ENCODE assay signal across 22 cellular contexts in the genomic region with DNA sequence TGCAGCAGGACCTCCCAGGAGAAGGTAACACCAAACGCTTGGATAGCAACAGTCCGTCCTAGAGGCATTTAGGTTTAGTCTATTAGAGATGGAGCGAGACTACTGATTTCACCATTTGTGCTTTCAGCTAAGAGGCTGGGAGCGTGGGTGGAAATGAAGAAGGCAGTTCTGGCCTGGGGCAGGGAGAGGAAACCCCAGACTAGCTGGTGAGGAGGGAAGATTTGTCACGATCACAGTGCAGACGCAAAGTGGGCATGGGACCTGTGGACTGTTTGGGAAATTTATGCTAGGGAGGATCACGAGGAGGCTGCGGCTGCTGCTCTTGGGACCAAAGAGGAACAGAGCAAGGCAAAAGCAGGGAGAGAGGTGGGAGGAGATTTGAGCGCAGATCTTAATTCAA.
"Had no signal": no experiment of that assay in that cellular context is flagged by ENCODE, and none has a peak within 500 bp of the region (broad histone marks: within the 10 kb centered on the region; RNA-seq: fewer than 3 reads in every experiment).

No MANE protein-coding gene starts in this region.

- H3K27ac ChIP-seq: body of pancreas, left ventricle myocardium inferior, prostate gland, SJSA1 had no signal

- H3K27me3 Mint-ChIP-seq: activated CD8-positive, alpha-beta memory T cell treated with anti-CD3 and anti-CD28 coated beads, Interleukin-2, amount 10 ng/mL, durations not matched to agents 7 days and 5 days; memory B cell; stimulated activated naive B cell treated with anti-CD40 and anti-IgM and Interleukin-4, amounts not matched to agents 10 μg/mL and 1 μg/mL and 100 μg/mL, for 72 hours had no signal

- H3K4me1 Mint-ChIP-seq: memory B cell, nephron had no signal

- H3K4me1 ChIP-seq: body of pancreas, left ventricle myocardium inferior, prostate gland, SJSA1 had no signal

- H3K27ac Mint-ChIP-seq: activated CD8-positive, alpha-beta memory T cell treated with anti-CD3 and anti-CD28 coated beads, Interleukin-2, amount 10 ng/mL, durations not matched to agents 7 days and 5 days; activated T-helper 2 cell treated with anti-CD3 and anti-CD28 coated beads, Interferon-gamma antibody, Interleukin-2, Interleukin-4, amounts not matched to agents 10 μg/mL and 5 μg/mL and 100 μg/mL, durations not matched to agents 14 hours and 24 hours and 36 hours; memory B cell; nephron; stimulated activated naive B cell treated with anti-CD40 and anti-IgM and Interleukin-4, amounts not matched to agents 10 μg/mL and 1 μg/mL and 100 μg/mL, for 72 hours had no signal

- H3K4me3 Mint-ChIP-seq: activated CD8-positive, alpha-beta memory T cell treated with anti-CD3 and anti-CD28 coated beads, Interleukin-2, amount 10 ng/mL, durations not matched to agents 7 days and 5 days; memory B cell; nephron; stimulated activated naive B cell treated with anti-CD40 and anti-IgM and Interleukin-4, amounts not matched to agents 10 μg/mL and 1 μg/mL and 100 μg/mL, for 72 hours had no signal

- H3K9me3 ChIP-seq: body of pancreas, prostate gland, SJSA1 had no signal

- DNase-seq: activated CD4-positive, alpha-beta T cell treated with anti-CD3 and anti-CD28 coated beads, Interleukin-2, amount 50 U/mL, for 48 hours; activated CD8-positive, alpha-beta memory T cell treated with anti-CD3 and anti-CD28 coated beads, Interleukin-2, amount 10 ng/mL, durations not matched to agents 7 days and 5 days; activated naive CD4-positive, alpha-beta T cell treated with anti-CD3 and anti-CD28 coated beads, Interleukin-2, amount 50 U/mL, for 16 hours; activated T-cell treated with anti-CD3 and anti-CD28 coated beads, Interleukin-2, amount 50 U/mL, for 1 hour; body of pancreas; cortex of kidney; effector CD4-positive, alpha-beta T cell; hippocampal formation; left ventricle myocardium inferior; occipital lobe; right cardiac atrium; stimulated activated CD4-positive, alpha-beta T cell treated with anti-CD3 and anti-CD28 coated beads, Interleukin-15, amount 100 ng/mL, for 24 hours; stimulated activated CD4-positive, alpha-beta T cell treated with anti-CD3 and anti-CD28 coated beads, Interleukin-4, amount 100 ng/mL, for 1 hour; stimulated activated naive B cell treated with anti-CD40 and anti-IgM and Interleukin-4, amounts not matched to agents 10 μg/mL and 1 μg/mL and 100 μg/mL, for 72 hours; T-helper 9 cell; trophoblast cell had no signal

- ATAC-seq: activated CD8-positive, alpha-beta memory T cell treated with anti-CD3 and anti-CD28 coated beads, Interleukin-2, amount 10 ng/mL, durations not matched to agents 7 days and 5 days; body of pancreas; right cardiac atrium; stimulated activated naive B cell treated with anti-CD40 and anti-IgM and Interleukin-4, amounts not matched to agents 10 μg/mL and 1 μg/mL and 100 μg/mL, for 72 hours had no signal

- H3K9me3 Mint-ChIP-seq: nephron had no signal

- H3K4me3 ChIP-seq: body of pancreas, left ventricle myocardium inferior, prostate gland, SJSA1, skin epidermis had no signal

- H3K27me3 ChIP-seq: body of pancreas, SJSA1 had no signal

- H3K36me3 ChIP-seq: prostate gland, SJSA1 had no signal
